23 cellular contexts compared by ENCODE assay signal in the genomic region with DNA sequence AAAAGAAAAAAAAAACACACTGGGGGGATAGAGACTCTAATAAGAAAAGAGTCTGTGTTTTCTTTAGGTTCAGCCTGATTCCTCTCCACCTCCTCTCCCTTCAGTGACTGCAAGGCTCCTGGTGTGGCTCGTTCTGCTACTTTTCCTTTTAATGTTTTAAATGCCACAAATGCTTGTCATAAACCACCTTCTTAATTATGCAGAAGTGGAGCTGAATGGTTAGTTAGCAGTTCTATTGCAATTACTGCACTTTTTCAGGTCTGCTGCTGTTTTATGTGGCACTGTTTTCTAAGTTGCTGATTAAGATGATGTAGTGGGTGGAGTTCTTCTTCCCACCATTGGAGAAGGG.
A peak's percentile ranks its signal among the peaks of the same experiment; 100 is the strongest.
DNase-seq lines count a peak whose midpoint lies in the region; ATAC-seq and TF ChIP-seq lines count a peak whose summit lies in the region.
"Had no signal": no experiment of that assay in that cellular context is flagged by ENCODE, and none has a peak within 500 bp of the region (broad histone marks: within the 10 kb centered on the region; RNA-seq: fewer than 3 reads in every experiment).

No MANE protein-coding gene starts in this region.

- H3K9ac ChIP-seq in SK-N-SH (no peak overlapping the region), mesendoderm (ENCODE audit: low read length) (no peak overlapping the region)
- H3K9ac ChIP-seq: BLaER1 treated with 17β-estradiol and CSF1 and Interleukin-3, amounts not matched to agents 10 nM and 100 nM had no signal

- H3K27me3 ChIP-seq in SK-N-SH (ENCODE audit: insufficient read depth) (no peaks in the 10 kb centered on the region), dorsolateral prefrontal cortex (no peaks in the 10 kb centered on the region), mesendoderm (ENCODE audit: insufficient read depth, low read length, poor library complexity) (no peaks in the 10 kb centered on the region)
- H3K27me3 ChIP-seq: adrenal gland; BLaER1 treated with 17β-estradiol and CSF1 and Interleukin-3, amounts not matched to agents 10 nM and 100 nM had no signal

- H2BK120ac ChIP-seq in mesendoderm (ENCODE audit: low read depth, low read length) = no peak overlapping the region

- H3K36me3 ChIP-seq in SK-N-SH (replicated peaks in 1 of 2; ENCODE audit: control insufficient read depth in 1 of 2, insufficient read depth in 2 of 2, low read length in 1 of 2) (no peaks in the 10 kb centered on the region), mesendoderm (ENCODE audit: control insufficient read depth, insufficient read depth, low read length) (no peaks in the 10 kb centered on the region)
- H3K36me3 ChIP-seq: adrenal gland; BLaER1 treated with 17β-estradiol and CSF1 and Interleukin-3, amounts not matched to agents 10 nM and 100 nM had no signal

- no peak overlapping the region for H3K56ac ChIP-seq in mesendoderm (ENCODE audit: low read length)

- H3K79me2 ChIP-seq in SK-N-SH (ENCODE audit: insufficient read depth) (no peaks in the 10 kb centered on the region), mesendoderm (ENCODE audit: control insufficient read depth, insufficient read depth, low read length) (no peaks in the 10 kb centered on the region)

- H4K20me1 ChIP-seq in SK-N-SH (ENCODE audit: insufficient read depth) = no peaks in the 10 kb centered on the region
- H4K20me1 ChIP-seq: BLaER1 treated with 17β-estradiol and CSF1 and Interleukin-3, amounts not matched to agents 10 nM and 100 nM had no signal

- no peak for DNase-seq in SK-N-SH
- no peak for DNase-seq in dorsolateral prefrontal cortex
- DNase-seq in mesendoderm = peak; percentile 4
- DNase-seq in NCI-H510A treated with DMSO at 0.1 percent for 48 hours (lab: John Stamatoyannopoulos, UW) = no peak
- DNase-seq in HCEC 1CT = no peak
- DNase-seq: activated CD4-positive, alpha-beta T cell treated with anti-CD3 and anti-CD28 coated beads, Interleukin-2, amount 10 ng/mL, durations not matched to agents 24 days and 14 days; activated naive CD4-positive, alpha-beta T cell treated with anti-CD3 and anti-CD28 coated beads for 36 hours; activated T-cell treated with anti-CD3 and anti-CD28 coated beads, Interleukin-2, amount 50 U/mL, for 4 hours; adrenal gland; DMS53; GF-D8; Kasumi-1; left ventricle myocardium superior; naive thymus-derived CD4-positive, alpha-beta T cell; NCI-H1436 treated with DMSO at 0.1 percent for 48 hours; NCI-H526; PC-9; Right ventricle myocardium superior had no signal

- no peak overlapping the region; the same call in 1 of the 2 replicates for H2AFZ ChIP-seq in SK-N-SH (ENCODE audit: low read depth)
- H2AFZ ChIP-seq: PC-9 had no signal

- H3K4me3 ChIP-seq in SK-N-SH (ENCODE audit: low read depth in 2 of 2, low read length in 1 of 2) (peak overlapping the region in 1 of 2 experiments; percentile 36; a peak in 1 of 4 replicates), dorsolateral prefrontal cortex (peak overlapping the region in 50 of 59 donors; percentile 0 to 62 (median 34)), mesendoderm (ENCODE audit: low read length) (no peak overlapping the region)
- H3K4me3 ChIP-seq: adrenal gland; BLaER1 treated with 17β-estradiol and CSF1 and Interleukin-3, amounts not matched to agents 10 nM and 100 nM; PC-9 had no signal

- TF ChIP-seq CTCF in SK-N-SH (IDR thresholded peaks at IDR 0.05) = no peak
- TF ChIP-seq CTCF in dorsolateral prefrontal cortex (IDR thresholded peaks at IDR 0.05 in 54 of 56, conservative IDR thresholded peaks at IDR 0.05 in 2 of 56; ENCODE audit: low read depth in 1 of 56, partially characterized antibody in 56 of 56) = no peak

- 25% methylated on average over 1 of the region's 1 CpG for WGBS in SK-N-SH (ENCODE audit: low lambda C conversion rate)
- WGBS in mesendoderm (ENCODE audit: extremely low coverage, insufficient coverage, low lambda C conversion rate) = no CpG with 5 or more reads among the region's 1 CpG

- H3K4me1 ChIP-seq in SK-N-SH (ENCODE audit: control insufficient read depth in 1 of 2, insufficient read depth in 2 of 2, low read depth in 1 of 2, low read length in 1 of 2) = 0 out of 4 replicates have a peak, but pooled peaks cover 2 to 6% of the 10 kb centered on the region in 2 experiments
- peaks cover 3% of the 10 kb centered on the region for H3K4me1 ChIP-seq in mesendoderm (ENCODE audit: control insufficient read depth, low read depth, low read length)
- H3K4me1 ChIP-seq: adrenal gland had no signal

- H3K9me2 ChIP-seq in SK-N-SH = no peaks in the 10 kb centered on the region

- ATAC-seq in HG03045 (IDR thresholded peaks at IDR 0.05; ENCODE audit: unreplicated experiment) = no peak
- ATAC-seq: activated T-cell treated with anti-CD3 and anti-CD28 coated beads, Interleukin-2, amount 50 U/mL, for 4 hours; HepG2; naive thymus-derived CD4-positive, alpha-beta T cell had no signal

- CTCF ChIA-PET in SK-N-SH (lab: Yijun Ruan, JAX) = no interaction called here

- no peaks in the 10 kb centered on the region for H3K79me1 ChIP-seq in mesendoderm (ENCODE audit: low read length)

- peaks cover 11% of the 10 kb centered on the region for H3F3A ChIP-seq in SK-N-SH (replicated peaks; ENCODE audit: insufficient read depth)

- H3K23ac ChIP-seq in mesendoderm (ENCODE audit: low read length) = no peak overlapping the region

- intact Hi-C loops in dorsolateral prefrontal cortex (cut with DNase I) = loop anchor here in 1 of 2 donors (10.0 kb wide), 1 partner anchor 492 kb away; no protein-coding TSS in a partner anchor

- no peak for TF ChIP-seq EP300 in SK-N-SH (IDR thresholded peaks at IDR 0.05; ENCODE audit: borderline replicate concordance in 1 of 2, low read depth in 1 of 2, low read length in 1 of 2)

- no peak overlapping the region for H3K4ac ChIP-seq in mesendoderm (ENCODE audit: low read depth, low read length)

- no peak overlapping the region for H2BK5ac ChIP-seq in mesendoderm (ENCODE audit: low read length)

- H4K5ac ChIP-seq in mesendoderm (ENCODE audit: low read length) = no peak overlapping the region

- H2BK15ac ChIP-seq in mesendoderm (replicated peaks; ENCODE audit: low read depth) = no peak overlapping the region

- TF ChIP-seq RAD21 in SK-N-SH (IDR thresholded peaks at IDR 0.05; ENCODE audit: low read length) = no peak

- no peaks in the 10 kb centered on the region for H3K9me3 ChIP-seq in SK-N-SH
- H3K9me3 ChIP-seq: adrenal gland; BLaER1 treated with 17β-estradiol and CSF1 and Interleukin-3, amounts not matched to agents 10 nM and 100 nM had no signal

- no peak overlapping the region for H2AK5ac ChIP-seq in mesendoderm (ENCODE audit: low read length)

- no peak overlapping the region for H4K8ac ChIP-seq in mesendoderm (ENCODE audit: low read depth, low read length)

- H3K18ac ChIP-seq in mesendoderm (ENCODE audit: low read length) = no peak overlapping the region

- no peak overlapping the region; a peak in 1 of 4 replicates for H3K27ac ChIP-seq in SK-N-SH (ENCODE audit: low read depth in 2 of 2, low read length in 1 of 2)
- H3K27ac ChIP-seq in dorsolateral prefrontal cortex = peak overlapping the region in 39 of 59 donors; percentile 1 to 91 (median 76)
- H3K27ac ChIP-seq in mesendoderm (ENCODE audit: low read depth, low read length) = no peak overlapping the region
- peak overlapping the region; percentile 82 for H3K27ac ChIP-seq in temporal lobe (ENCODE audit: low read depth, low read length)
- H3K27ac ChIP-seq: adrenal gland; BLaER1 treated with 17β-estradiol and CSF1 and Interleukin-3, amounts not matched to agents 10 nM and 100 nM; PC-9; VCaP had no signal

- POLR2A ChIA-PET in SK-N-SH (lab: Yijun Ruan, JAX) = no interaction called here

- H3K4me2 ChIP-seq in SK-N-SH (peak overlapping the region; percentile 57; the same call in 1 of the 2 replicates), mesendoderm (ENCODE audit: low read length) (no peak overlapping the region)
- H3K4me2 ChIP-seq: BLaER1 treated with 17β-estradiol and CSF1 and Interleukin-3, amounts not matched to agents 10 nM and 100 nM; PC-9 had no signal

TF ChIP-seq in SK-N-SH, 30 proteins besides CTCF, POLR2A, EP300 and RAD21 (continues in another document):
- TF ChIP-seq RCOR1 (IDR thresholded peaks at IDR 0.05; ENCODE audit: low read length) = no peak
- TF ChIP-seq, protein P1, sequence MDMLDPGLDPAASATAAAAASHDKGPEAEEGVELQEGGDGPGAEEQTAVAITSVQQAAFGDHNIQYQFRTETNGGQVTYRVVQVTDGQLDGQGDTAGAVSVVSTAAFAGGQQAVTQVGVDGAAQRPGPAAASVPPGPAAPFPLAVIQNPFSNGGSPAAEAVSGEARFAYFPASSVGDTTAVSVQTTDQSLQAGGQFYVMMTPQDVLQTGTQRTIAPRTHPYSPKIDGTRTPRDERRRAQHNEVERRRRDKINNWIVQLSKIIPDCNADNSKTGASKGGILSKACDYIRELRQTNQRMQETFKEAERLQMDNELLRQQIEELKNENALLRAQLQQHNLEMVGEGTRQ (IDR thresholded peaks at IDR 0.05; ENCODE audit: borderline replicate concordance, low read depth, low read length) = no peak
- no peak for TF ChIP-seq GATA2 (CRISPR knock-in tag; IDR thresholded peaks at IDR 0.05)
- no peak for TF ChIP-seq JUND (IDR thresholded peaks at IDR 0.05)
- no peak for TF ChIP-seq SIN3A (IDR thresholded peaks at IDR 0.05; ENCODE audit: borderline replicate concordance, low read depth, low read length)
- TF ChIP-seq POLR2AphosphoS5 (IDR thresholded peaks at IDR 0.05; ENCODE audit: low read depth, low read length) = no peak
- no peak for TF ChIP-seq FOSL2 (IDR thresholded peaks at IDR 0.05; ENCODE audit: borderline replicate concordance, low read depth)

Comparison
In these comparisons a context has a peak if more than half of its experiments do, and no peak if none do; other contexts are left out.
1. H3K27ac ChIP-seq: peak in dorsolateral prefrontal cortex (39 of 59) and temporal lobe (single experiment); none in SK-N-SH (0 of 2) and mesendoderm (single experiment).